Comparison of ENCODE assay signal across 9 cellular contexts in genomic region chr4:56958111-56958517, GRCh38. TPM values are rescaled to one million over a fixed set of nuclear protein-coding genes. Genes with fewer than 3 reads are reported as not detected.
A peak's percentile ranks its signal among the peaks of the same experiment; 100 is the strongest.
DNase-seq lines count a peak whose midpoint lies in the region; ATAC-seq and TF ChIP-seq lines count a peak whose summit lies in the region.
"Had no signal": no experiment of that assay in that cellular context is flagged by ENCODE, and none has a peak within 500 bp of the region (broad histone marks: within the 10 kb centered on the region; RNA-seq: fewer than 3 reads in every experiment).

No MANE protein-coding gene starts in this region.

- H3K9me3 ChIP-seq in SJCRH30 (replicated peaks): no peaks in the 10 kb centered on the region
- H3K9me3 ChIP-seq in endodermal cell (ENCODE audit: control insufficient read depth, low read length): no peaks in the 10 kb centered on the region

- no peak overlapping the region for H3K27ac ChIP-seq in SJCRH30
- no peak overlapping the region for H3K27ac ChIP-seq in endodermal cell (ENCODE audit: low read depth, low read length)

- ATAC-seq in HG03280 (IDR thresholded peaks at IDR 0.05; ENCODE audit: unreplicated experiment): no peak
- ATAC-seq in HG03520 (IDR thresholded peaks at IDR 0.05; ENCODE audit: unreplicated experiment): no peak

- in situ Hi-C loops in KBM-7 (cut with MboI; ENCODE audit: low pct_unique_long_range_greater_than_20kb, low sequenced_read_pairs): no loop called here

- H3K27ac Mint-ChIP-seq in endodermal cell: no peak overlapping the region
- H3K27ac Mint-ChIP-seq: IgD-negative memory B cell had no signal

- intact Hi-C loops in posterior vena cava (cut with DNase I): no loop called here

- TF ChIP-seq CTCF in endodermal cell (conservative IDR thresholded peaks at IDR 0.05): no peak

- H3K27me3 ChIP-seq in SJCRH30 (no peaks in the 10 kb centered on the region), endodermal cell (ENCODE audit: control insufficient read depth, insufficient read depth, low read length, poor library complexity, severe bottlenecking) (no peaks in the 10 kb centered on the region)

- H3K4me3 Mint-ChIP-seq in endodermal cell: no peak overlapping the region
- H3K4me3 Mint-ChIP-seq: IgD-negative memory B cell had no signal

- DNase-seq in KBM-7 (peak; percentile 55), SJCRH30 (peak; percentile 57 to 71), globus pallidus (ENCODE audit: low spot score) (peak; percentile 82), posterior vena cava (ENCODE audit: low spot score) (peak; percentile 97), endodermal cell (no peak), HuH-7.5 (ENCODE audit: low spot score) (no peak)

- H3K36me3 ChIP-seq in SJCRH30 (peaks cover 4% of the 10 kb centered on the region; the same call in 1 of the 2 replicates), endodermal cell (ENCODE audit: control insufficient read depth, insufficient read depth, low read length) (peaks cover 7% of the 10 kb centered on the region)

- WGBS in endodermal cell (ENCODE audit: insufficient coverage in 1 of 2, insufficient read length in 1 of 2), 2 experiments: 81 to 87% methylated on average over 5 to 7 of the region's 7 CpGs

- no peaks in the 10 kb centered on the region for H3K4me1 ChIP-seq in SJCRH30
- H3K4me1 ChIP-seq in endodermal cell (ENCODE audit: control insufficient read depth, insufficient read depth, low read length): no peaks in the 10 kb centered on the region

- peaks cover 19% of the 10 kb centered on the region for H3K36me3 Mint-ChIP-seq in endodermal cell (ENCODE audit: low read depth)

- H3K4me3 ChIP-seq in SJCRH30 (peak overlapping the region; percentile 13), endodermal cell (ENCODE audit: low read length) (no peak overlapping the region)

- H3K4me1 Mint-ChIP-seq in endodermal cell: peaks cover 9% of the 10 kb centered on the region
- H3K4me1 Mint-ChIP-seq: IgD-negative memory B cell had no signal

- H3K9ac ChIP-seq in endodermal cell (ENCODE audit: extremely low read depth, low read length, poor library complexity, severe bottlenecking): no peak overlapping the region

- H3K27me3 Mint-ChIP-seq in endodermal cell (ENCODE audit: insufficient read depth): no peaks in the 10 kb centered on the region
- H3K27me3 Mint-ChIP-seq: IgD-negative memory B cell had no signal

- H3K9me3 Mint-ChIP-seq in endodermal cell: no peaks in the 10 kb centered on the region
- H3K9me3 Mint-ChIP-seq: IgD-negative memory B cell had no signal

RNA-seq across cellular contexts. Expression of gene NOA1, which starts 19.3 kb away (rescaled TPM):
- 25.3 and 27.4 TPM in 2 replicates for total RNA-seq in SJCRH30 (2014; rRNA removed; shearing (Covaris generic))
- total RNA-seq in posterior vena cava (10 to 100 TPM in 1 of 2 donors, 1 to 10 TPM in 1; 8.8 to 10.3 TPM), endodermal cell (10 to 100 TPM; 17.8 to 20.7 TPM)
- 19.4 TPM for polyA plus RNA-seq in endodermal cell (2013, experiment 1 of 2)
- 16.1 TPM for polyA plus RNA-seq in endodermal cell (2013, experiment 2 of 2)

RNA-seq across cellular contexts. Expression of gene POLR2B, which starts 20.6 kb away (rescaled TPM):
- 313 and 334 TPM in 2 replicates for total RNA-seq in SJCRH30 (2014; rRNA removed; shearing (Covaris generic))
- total RNA-seq in posterior vena cava (10 to 100 TPM; 60.2 to 68.4 TPM), endodermal cell (100 to 1,000 TPM; 106 to 112 TPM)
- polyA plus RNA-seq in endodermal cell (2013, experiment 1 of 2): 97.0 TPM
- polyA plus RNA-seq in endodermal cell (2013, experiment 2 of 2): 88.5 TPM

RNA-seq across cellular contexts. Expression of gene REST, which starts 50.4 kb away (rescaled TPM):
- 49.7 and 55.4 TPM in 2 replicates for total RNA-seq in SJCRH30 (2014; rRNA removed; shearing (Covaris generic))
- total RNA-seq in posterior vena cava (10 to 100 TPM; 31.9 to 32.0 TPM), endodermal cell (10 to 100 TPM; 88.2 to 92.2 TPM)
- 27.2 TPM for polyA plus RNA-seq in endodermal cell (2013, experiment 1 of 2)
- 31.7 TPM for polyA plus RNA-seq in endodermal cell (2013, experiment 2 of 2)

Comparison
In these comparisons a context has a peak if more than half of its experiments do, and no peak if none do; other contexts are left out.
1. DNase-seq: peak in KBM-7 (single experiment), SJCRH30 (2 of 2), globus pallidus (single experiment) and posterior vena cava (single experiment); none in endodermal cell (single experiment) and HuH-7.5 (single experiment).